ENCODE assay signal across 21 cellular contexts in the genomic region with DNA sequence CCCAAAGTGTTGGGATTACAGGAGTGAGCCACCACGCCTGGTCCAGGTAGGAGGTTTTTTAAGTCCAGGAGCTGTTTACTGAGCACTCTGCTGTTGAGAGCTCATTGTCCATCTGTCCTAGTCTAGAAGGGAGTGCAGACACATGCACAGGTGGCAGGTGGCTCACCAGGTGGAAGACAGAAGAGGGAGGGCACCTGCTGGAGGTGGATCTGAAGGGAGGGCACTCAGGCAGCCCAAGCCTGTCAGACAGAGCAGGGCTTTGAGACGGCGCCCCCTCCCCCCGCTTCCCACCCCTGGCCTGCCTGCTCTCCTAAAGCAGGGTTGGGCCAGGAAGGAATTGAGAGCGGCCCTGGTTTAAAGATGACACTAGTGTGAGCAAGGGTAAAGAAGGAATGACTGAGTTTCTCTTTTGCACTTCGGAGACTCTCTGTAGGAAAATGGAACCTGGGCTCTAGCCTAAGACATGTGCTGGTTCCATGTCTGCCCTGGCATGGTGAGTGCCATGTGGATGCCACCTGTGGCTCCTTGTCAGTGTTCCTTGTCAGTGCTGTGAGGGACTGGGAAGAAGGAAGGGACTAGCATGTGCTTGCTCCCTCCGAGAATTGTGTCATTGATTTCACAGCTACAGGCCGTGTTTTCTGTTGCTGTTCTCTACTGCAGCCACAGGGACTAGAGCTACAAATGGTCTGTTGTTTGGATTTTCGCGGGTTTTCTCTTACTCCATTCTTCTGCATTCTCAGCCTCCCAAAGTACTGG.
DNase-seq lines count a peak whose midpoint lies in the region; FAIRE-seq and TF ChIP-seq lines count a peak whose summit lies in the region.
"Had no signal": no experiment of that assay in that cellular context is flagged by ENCODE, and none has a peak within 500 bp of the region (broad histone marks: within the 10 kb centered on the region; RNA-seq: fewer than 3 reads in every experiment).

No MANE protein-coding gene starts in this region.

- no peak for TF ChIP-seq CTCF in bronchial epithelial cell (IDR thresholded peaks at IDR 0.05; ENCODE audit: insufficient read depth, low read length, severe bottlenecking)

- 98% methylated on average over 10 of the region's 10 CpGs for WGBS in mesenchymal stem cell

- H3K9me3 ChIP-seq in mesenchymal stem cell (ENCODE audit: control insufficient read depth, low read length) = no peaks in the 10 kb centered on the region
- H3K9me3 ChIP-seq: SJCRH30 had no signal

- H3K23ac ChIP-seq in mesenchymal stem cell (ENCODE audit: low read length in 2 of 2) = no peak overlapping the region

- no peak overlapping the region for H3K27ac ChIP-seq in mesenchymal stem cell (ENCODE audit: low read length, poor library complexity, severe bottlenecking)
- H3K27ac ChIP-seq: 22Rv1, coronary artery, foreskin keratinocyte, HL-60, SJCRH30 had no signal

- no peak overlapping the region for H3K14ac ChIP-seq in mesenchymal stem cell (ENCODE audit: low read length in 2 of 2)

- H3K36me3 ChIP-seq in bronchial epithelial cell (ENCODE audit: control insufficient read depth, insufficient read depth, low read length) (peaks cover 27% of the 10 kb centered on the region), mesenchymal stem cell (ENCODE audit: control insufficient read depth in 1 of 2, insufficient read depth in 2 of 2, low read depth in 1 of 2, low read length in 2 of 2) (peaks cover 71 to 86% of the 10 kb centered on the region in 2 experiments)

- intact Hi-C loops in posterior vena cava (cut with DNase I) = no loop called here

- H2AFZ ChIP-seq in mesenchymal stem cell (ENCODE audit: low read depth, low read length) = no peak overlapping the region

- H3K18ac ChIP-seq in mesenchymal stem cell (ENCODE audit: low read depth in 1 of 2, low read length in 2 of 2) = no peak overlapping the region

- H3K27me3 ChIP-seq in bronchial epithelial cell (ENCODE audit: control insufficient read depth, insufficient read depth, low read length) (no peaks in the 10 kb centered on the region), mesenchymal stem cell (ENCODE audit: control insufficient read depth in 1 of 2, insufficient read depth in 1 of 2, low read length in 2 of 2) (no peaks in the 10 kb centered on the region)
- H3K27me3 ChIP-seq: foreskin keratinocyte, SJCRH30 had no signal

- H3K4me3 ChIP-seq in bronchial epithelial cell (ENCODE audit: low read depth, low read length) = no peak overlapping the region
- H3K4me3 ChIP-seq in mesenchymal stem cell (ENCODE audit: insufficient read depth in 1 of 2, low read depth in 1 of 2, low read length in 2 of 2) = no peak overlapping the region
- H3K4me3 ChIP-seq: coronary artery, K562, SJCRH30 had no signal

- H4K91ac ChIP-seq in mesenchymal stem cell (ENCODE audit: low read length) = no peak overlapping the region

- no peak overlapping the region for H3K9ac ChIP-seq in mesenchymal stem cell (ENCODE audit: low read length)

- H2AK5ac ChIP-seq in mesenchymal stem cell (ENCODE audit: low read length, severe bottlenecking) = no peak overlapping the region

- DNase-seq in NCI-H1417 (lab: John Stamatoyannopoulos, UW) = peak in 2 of 3 experiments; percentile 49 to 79
- DNase-seq in NCI-H1417 treated with DMSO at 0.1 percent for 48 hours (lab: John Stamatoyannopoulos, UW) = no peak
- peak; percentile 80 for DNase-seq in NCI-H2029 (lab: John Stamatoyannopoulos, UW)
- DNase-seq in bronchial epithelial cell (ENCODE audit: low read depth) = no peak
- peak; percentile 26 for DNase-seq in posterior vena cava (ENCODE audit: low spot score)
- DNase-seq in RPMI8226 = no peak
- DNase-seq in mesenchymal stem cell = no peak
- no peak for DNase-seq in stimulated activated CD4-positive, alpha-beta T cell treated with anti-CD3 and anti-CD28 coated beads, Interleukin-2, amount 100 ng/mL, for 48 hours
- DNase-seq: activated CD4-positive, CD25-positive, alpha-beta regulatory T cell treated with anti-CD3 and anti-CD28 coated beads, Interleukin-2, amount 50 U/mL, for 72 hours; foreskin keratinocyte; left cardiac atrium; NCI-H526; SJCRH30; stimulated activated naive B cell treated with anti-CD40 and anti-IgM and Interleukin-4, amounts not matched to agents 10 μg/mL and 1 μg/mL and 100 μg/mL, for 72 hours; trophoblast cell had no signal

- no peak overlapping the region for H4K8ac ChIP-seq in mesenchymal stem cell (ENCODE audit: low read length)

- no peak overlapping the region for H2BK15ac ChIP-seq in mesenchymal stem cell (ENCODE audit: low read depth, poor library complexity, severe bottlenecking)

- no peak overlapping the region for H2BK5ac ChIP-seq in mesenchymal stem cell (ENCODE audit: low read depth, low read length, poor library complexity, severe bottlenecking)

- no peak overlapping the region for H2BK12ac ChIP-seq in mesenchymal stem cell (ENCODE audit: low read length in 2 of 2)

- no peak overlapping the region for H3K4ac ChIP-seq in mesenchymal stem cell (ENCODE audit: low read depth in 1 of 2, low read length in 2 of 2)

- no peak overlapping the region for H2BK120ac ChIP-seq in mesenchymal stem cell (ENCODE audit: low read depth, low read length)

- H3K4me2 ChIP-seq in mesenchymal stem cell (ENCODE audit: low read length, poor library complexity, severe bottlenecking) = no peak overlapping the region

- peak; percentile 7 for FAIRE-seq in bronchial epithelial cell (lab: Jason Lieb, UNC)
- FAIRE-seq: D721Med, H1, K562 had no signal

- peaks cover 2% of the 10 kb centered on the region for H3K4me1 ChIP-seq in mesenchymal stem cell (ENCODE audit: control insufficient read depth, insufficient read depth, low read depth, low read length)
- H3K4me1 ChIP-seq: foreskin keratinocyte, SJCRH30 had no signal

- peaks cover 50% of the 10 kb centered on the region for H3K79me1 ChIP-seq in mesenchymal stem cell (replicated peaks; ENCODE audit: low read length, poor library complexity, severe bottlenecking)

Comparison
In these comparisons a context has a peak if more than half of its experiments do, and no peak if none do; other contexts are left out.
1. DNase-seq: peak in NCI-H1417 (2 of 3), NCI-H2029 (single experiment) and posterior vena cava (single experiment); none in NCI-H1417 treated with DMSO at 0.1 percent for 48 hours (single experiment), bronchial epithelial cell (single experiment), RPMI8226 (single experiment), mesenchymal stem cell (single experiment) and stimulated activated CD4-positive, alpha-beta T cell treated with anti-CD3 and anti-CD28 coated beads, Interleukin-2, amount 100 ng/mL, for 48 hours (0 of 2).